ENCODE assay signal across 16 cellular contexts in the genomic region with DNA sequence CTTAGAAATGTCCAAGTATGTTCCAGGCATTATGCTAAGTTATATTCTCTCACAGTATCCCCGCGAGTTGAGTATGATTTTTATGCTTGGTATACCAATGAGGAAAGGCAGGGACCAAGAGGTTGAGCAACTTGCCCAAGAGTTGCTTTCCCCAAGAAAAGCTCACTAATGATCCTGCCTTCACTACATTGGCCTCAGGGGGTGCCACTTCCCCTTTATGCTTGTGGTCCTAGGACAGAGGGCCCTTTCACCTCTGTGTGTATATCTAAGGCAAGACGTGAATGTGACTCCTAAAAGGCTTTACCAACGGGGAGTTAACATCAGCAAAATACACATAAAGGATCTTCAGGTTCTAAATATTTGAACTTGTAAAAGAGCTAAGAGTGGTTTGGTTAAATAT.
DNase-seq lines count a peak whose midpoint lies in the region; ATAC-seq and TF ChIP-seq lines count a peak whose summit lies in the region.
"Had no signal": no experiment of that assay in that cellular context is flagged by ENCODE, and none has a peak within 500 bp of the region (broad histone marks: within the 10 kb centered on the region; RNA-seq: fewer than 3 reads in every experiment).

No MANE protein-coding gene starts in this region.

- intact Hi-C loops in spleen (cut with DNase I; ENCODE audit: low total_unique reads), result no loop called here

- no peaks in the 10 kb centered on the region for H3K27me3 Mint-ChIP-seq in stimulated activated naive CD8-positive, alpha-beta T cell treated with anti-CD3 and anti-CD28 coated beads, Interleukin-15, amount 100 ng/mL, for 72 hours

- H3K9me3 ChIP-seq in spleen (peaks cover 0 to 10% (median 0%) of the 10 kb centered on the region in 8 donors), tibial nerve (peaks cover 0 to 7% (median 0%) of the 10 kb centered on the region in 4 donors)
- H3K9me3 ChIP-seq: SK-N-SH had no signal

- DNase-seq in stimulated activated naive CD8-positive, alpha-beta T cell treated with anti-CD3 and anti-CD28 coated beads, Interleukin-15, Interleukin-2, amounts not matched to agents 100 U/mL and 50 U/mL, for 24 hours, result no peak
- DNase-seq in stimulated activated naive CD8-positive, alpha-beta T cell treated with anti-CD3 and anti-CD28 coated beads, Interleukin-15, amount 100 ng/mL, for 72 hours, result no peak
- peak; percentile 46 for DNase-seq in NOMO-1 treated with DMSO at 0.1 percent for 48 hours (lab: John Stamatoyannopoulos, UW; ENCODE audit: unreplicated experiment)
- DNase-seq in foreskin melanocyte, result peak; percentile 69
- no peak for DNase-seq in spleen
- no peak for DNase-seq in activated CD4-positive, CD25-positive, alpha-beta regulatory T cell treated with anti-CD3 and anti-CD28 coated beads, Interleukin-2, amount 50 U/mL, for 72 hours
- no peak for DNase-seq in tibial nerve (ENCODE audit: low spot score in 2 of 2)
- DNase-seq: activated T-cell treated with anti-CD3 and anti-CD28 coated beads, Interleukin-2, amount 50 U/mL, for 48 hours; HFFc6; NCI-H146; posterior cingulate gyrus; SK-N-SH; stimulated activated CD8-positive, alpha-beta memory T cell treated with anti-CD3 and anti-CD28 coated beads, Interleukin-4, amount 100 ng/mL, for 48 hours had no signal

- TF ChIP-seq CTCF in spleen (IDR thresholded peaks at IDR 0.05 in 8 of 11, conservative IDR thresholded peaks at IDR 0.05 in 3 of 11), result no peak
- TF ChIP-seq CTCF in tibial nerve (IDR thresholded peaks at IDR 0.05), result no peak

- no peak overlapping the region for H3K27ac Mint-ChIP-seq in stimulated activated naive CD8-positive, alpha-beta T cell treated with anti-CD3 and anti-CD28 coated beads, Interleukin-15, amount 100 ng/mL, for 72 hours
- H3K27ac Mint-ChIP-seq: HFFc6 had no signal

- 79 to 94% (median 87%) methylated on average over 4 of the region's 4 CpGs for WGBS in spleen, 5 donors
- 74 to 77% methylated on average over 4 of the region's 4 CpGs for WGBS in tibial nerve, 2 donors

- ATAC-seq in stimulated activated naive CD8-positive, alpha-beta T cell treated with anti-CD3 and anti-CD28 coated beads, Interleukin-15, Interleukin-2, amounts not matched to agents 100 U/mL and 50 U/mL, for 24 hours, result peak; percentile 36
- ATAC-seq in stimulated activated naive CD8-positive, alpha-beta T cell treated with anti-CD3 and anti-CD28 coated beads, Interleukin-15, amount 100 ng/mL, for 72 hours, result no peak
- no peak for ATAC-seq in GM18907 (IDR thresholded peaks at IDR 0.05; ENCODE audit: unreplicated experiment)
- ATAC-seq: activated CD4-positive, CD25-positive, alpha-beta regulatory T cell treated with anti-CD3 and anti-CD28 coated beads, Interleukin-2, amount 50 U/mL, for 24 hours had no signal

- H3K4me1 Mint-ChIP-seq in stimulated activated naive CD8-positive, alpha-beta T cell treated with anti-CD3 and anti-CD28 coated beads, Interleukin-15, amount 100 ng/mL, for 72 hours, result no peaks in the 10 kb centered on the region

- TF ChIP-seq POLR2A in spleen (IDR thresholded peaks at IDR 0.05) (no peak), tibial nerve (IDR thresholded peaks at IDR 0.05) (no peak)

- H3K4me3 Mint-ChIP-seq in stimulated activated naive CD8-positive, alpha-beta T cell treated with anti-CD3 and anti-CD28 coated beads, Interleukin-15, amount 100 ng/mL, for 72 hours, result no peak overlapping the region
- H3K4me3 Mint-ChIP-seq: HFFc6 had no signal

- no peak overlapping the region for H3K4me3 ChIP-seq in spleen
- no peak overlapping the region for H3K4me3 ChIP-seq in tibial nerve
- H3K4me3 ChIP-seq: coronary artery had no signal

- H3K4me1 ChIP-seq in spleen (no peaks in the 10 kb centered on the region), tibial nerve (no peaks in the 10 kb centered on the region)

- H3K36me3 ChIP-seq in spleen (no peaks in the 10 kb centered on the region), tibial nerve (no peaks in the 10 kb centered on the region)

- TF ChIP-seq EP300 in tibial nerve (IDR thresholded peaks at IDR 0.05), result no peak

- H3K9me3 Mint-ChIP-seq in stimulated activated naive CD8-positive, alpha-beta T cell treated with anti-CD3 and anti-CD28 coated beads, Interleukin-15, amount 100 ng/mL, for 72 hours, result peaks cover 0 to 5% of the 10 kb centered on the region in 2 donors

- H3K27ac ChIP-seq in spleen (no peak overlapping the region), tibial nerve (no peak overlapping the region)
- H3K27ac ChIP-seq: coronary artery had no signal

- H3K27me3 ChIP-seq in spleen (replicated peaks in 1 of 7), result no peaks in the 10 kb centered on the region
- H3K27me3 ChIP-seq in tibial nerve, result no peaks in the 10 kb centered on the region

Comparison
In these comparisons a context has a peak if more than half of its experiments do, and no peak if none do; other contexts are left out.
1. DNase-seq: peak in NOMO-1 treated with DMSO at 0.1 percent for 48 hours (single experiment) and foreskin melanocyte (single experiment); none in stimulated activated naive CD8-positive, alpha-beta T cell treated with anti-CD3 and anti-CD28 coated beads, Interleukin-15, Interleukin-2, amounts not matched to agents 100 U/mL and 50 U/mL, for 24 hours (single experiment), stimulated activated naive CD8-positive, alpha-beta T cell treated with anti-CD3 and anti-CD28 coated beads, Interleukin-15, amount 100 ng/mL, for 72 hours (0 of 2), spleen (single experiment), activated CD4-positive, CD25-positive, alpha-beta regulatory T cell treated with anti-CD3 and anti-CD28 coated beads, Interleukin-2, amount 50 U/mL, for 72 hours (single experiment) and tibial nerve (0 of 2).